In genomic region chr7:55299273-55299967, GRCh38 we compare ENCODE assay signal across 1 cellular context.
TF ChIP-seq lines count a peak whose summit lies in the region.

No MANE protein-coding gene starts in this region.

TF ChIP-seq in H1, 55 proteins besides CTCF, POLR2A, EP300 and RAD21:
- TF ChIP-seq CHD7 (IDR thresholded peaks at IDR 0.05; ENCODE audit: insufficient replicate concordance, low read length) (no peak), TCF12 (IDR thresholded peaks at IDR 0.05; ENCODE audit: low read depth, low read length) (0 out of 2 replicates have a peak, but pooled peaks have one; percentile 3), YY1 (IDR thresholded peaks at IDR 0.05; ENCODE audit: low read depth, low read length) (no peak), HDAC2 (IDR thresholded peaks at IDR 0.05; ENCODE audit: borderline replicate concordance in 1 of 2, low read depth in 2 of 2, low read length in 2 of 2) (no peak), CTBP2 (IDR thresholded peaks at IDR 0.05; ENCODE audit: borderline replicate concordance, insufficient read depth, insufficient read length, low read length) (no peak), SP1 (IDR thresholded peaks at IDR 0.05; ENCODE audit: low read depth, low read length) (0 out of 2 replicates have a peak, but pooled peaks have one; percentile 33), NANOG (IDR thresholded peaks at IDR 0.05; ENCODE audit: insufficient read depth, low read depth, low read length, poor library complexity, severe bottlenecking) (peak; percentile 90), POU5F1 (IDR thresholded peaks at IDR 0.05; ENCODE audit: low read depth, low read length) (no peak), CHD2 (IDR thresholded peaks at IDR 0.05; ENCODE audit: low read length) (no peak), CHD1 (IDR thresholded peaks at IDR 0.05; ENCODE audit: low read depth, low read length) (no peak), SRF (IDR thresholded peaks at IDR 0.05; ENCODE audit: low read depth, low read length) (no peak), ASH2L (IDR thresholded peaks at IDR 0.05; ENCODE audit: low read length) (no peak), SIX5 (IDR thresholded peaks at IDR 0.05; ENCODE audit: low read depth, low read length) (no peak), BACH1 (IDR thresholded peaks at IDR 0.05; ENCODE audit: low read length) (no peak)
